In the genomic region with DNA sequence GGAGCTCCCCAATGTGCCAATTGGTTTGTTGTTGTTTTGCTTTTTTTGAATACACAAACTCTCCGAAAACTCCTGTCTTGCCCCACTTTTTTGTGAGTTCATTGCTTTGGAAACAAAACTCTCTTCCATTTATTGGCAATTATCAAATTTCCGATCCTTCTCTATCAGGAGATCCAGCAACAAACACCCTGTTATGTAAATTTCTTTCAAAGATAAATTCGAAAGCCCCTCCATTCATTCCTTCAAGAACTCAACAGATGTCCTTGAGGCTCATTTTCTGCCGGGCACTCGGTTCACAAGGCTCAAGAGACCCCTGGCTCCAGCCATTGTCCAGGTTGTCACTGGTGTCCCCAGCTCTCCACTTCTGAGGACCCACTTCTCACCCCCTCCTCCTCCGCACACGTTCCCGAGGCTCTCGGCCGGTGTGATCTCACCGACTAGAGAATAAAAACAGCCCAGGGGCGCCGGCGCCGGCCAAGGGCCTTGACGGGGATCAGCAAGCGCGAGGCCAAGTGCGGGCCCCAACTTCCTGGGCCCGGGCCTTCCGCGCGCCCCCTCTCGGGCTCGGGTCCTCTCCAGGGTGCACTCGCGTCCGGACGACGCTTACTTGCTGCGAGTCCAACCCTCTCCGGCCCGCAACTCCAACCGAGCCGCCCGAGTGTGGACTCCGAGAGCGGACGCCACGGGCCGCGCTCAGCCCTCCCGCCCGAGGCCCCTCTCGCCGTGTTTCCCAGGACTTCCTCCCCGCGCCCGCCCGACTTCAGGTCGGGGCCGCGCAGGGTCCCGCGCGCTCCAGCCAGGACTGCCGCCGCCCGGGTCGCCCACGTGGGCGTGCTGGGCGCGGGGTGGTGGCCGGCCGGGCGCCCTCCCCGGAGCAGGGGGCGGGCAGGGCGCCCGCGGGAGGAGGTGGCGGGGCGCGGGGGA, we compare ENCODE assay signal across 1 cellular context.
A peak's percentile ranks its signal among the peaks of the same experiment; 100 is the strongest.
TF ChIP-seq lines count a peak whose summit lies in the region.

No MANE protein-coding gene starts in this region.

TF ChIP-seq in HepG2, 621 proteins besides CTCF, POLR2A, EP300 and RAD21 (continued from another document and continues in another):
- TF ChIP-seq STAT6 (CRISPR knock-in tag; IDR thresholded peaks at IDR 0.05; ENCODE audit: borderline replicate concordance): no peak
- no peak for TF ChIP-seq ZNF136 (CRISPR knock-in tag; IDR thresholded peaks at IDR 0.05; ENCODE audit: low read depth)
- no peak for TF ChIP-seq ZMYM3 (CRISPR knock-in tag; IDR thresholded peaks at IDR 0.05)
- peak; percentile 14; the same call in 1 of the 2 replicates for TF ChIP-seq ELF3 (CRISPR knock-in tag; IDR thresholded peaks at IDR 0.05)
- TF ChIP-seq PHF8 (CRISPR knock-in tag; IDR thresholded peaks at IDR 0.05): peak; percentile 73; the same call in 1 of the 2 replicates
- peak; percentile 61; the same call in 1 of the 2 replicates for TF ChIP-seq POLR2G (IDR thresholded peaks at IDR 0.05; ENCODE audit: low read depth, low read length)
- TF ChIP-seq SYNCRIP (IDR thresholded peaks at IDR 0.05; ENCODE audit: insufficient read depth, low read depth, low read length): no peak
- peak; percentile 55; the same call in 1 of the 2 replicates for TF ChIP-seq ZSCAN20 (CRISPR knock-in tag; IDR thresholded peaks at IDR 0.05; ENCODE audit: borderline replicate concordance)
- 0 out of 2 replicates have a peak, but pooled peaks have one; percentile 75 for TF ChIP-seq MED13 (CRISPR knock-in tag; IDR thresholded peaks at IDR 0.05)
- TF ChIP-seq ZBTB38 (CRISPR knock-in tag; IDR thresholded peaks at IDR 0.05): peak; percentile 47
- no peak for TF ChIP-seq ZNF446 (CRISPR knock-in tag; IDR thresholded peaks at IDR 0.05)
- TF ChIP-seq KLF6 (CRISPR knock-in tag; IDR thresholded peaks at IDR 0.05): peak; percentile 56; the same call in 1 of the 2 replicates
- TF ChIP-seq YEATS4 (CRISPR knock-in tag; IDR thresholded peaks at IDR 0.05; ENCODE audit: borderline replicate concordance): peak; percentile 88; the same call in 1 of the 2 replicates
- no peak for TF ChIP-seq ZNF644 (CRISPR knock-in tag; IDR thresholded peaks at IDR 0.05; ENCODE audit: low read depth)
- TF ChIP-seq ARID4A (CRISPR knock-in tag; IDR thresholded peaks at IDR 0.05; ENCODE audit: borderline replicate concordance): peak; percentile 70; the same call in 1 of the 2 replicates
- TF ChIP-seq YY1 (IDR thresholded peaks at IDR 0.05; ENCODE audit: insufficient read depth, insufficient replicate concordance, low read depth, low read length): peak; percentile 2
- 0 out of 2 replicates have a peak, but pooled peaks have one; percentile 25 for TF ChIP-seq TFAP4 (IDR thresholded peaks at IDR 0.05; ENCODE audit: borderline replicate concordance, low read depth)
- peak; percentile 23; the same call in 1 of the 2 replicates for TF ChIP-seq FOXK1 (CRISPR knock-in tag; IDR thresholded peaks at IDR 0.05; ENCODE audit: borderline replicate concordance, low read depth)
- TF ChIP-seq ZNF282 (IDR thresholded peaks at IDR 0.05; ENCODE audit: partially characterized antibody): no peak
- TF ChIP-seq, protein P1, sequence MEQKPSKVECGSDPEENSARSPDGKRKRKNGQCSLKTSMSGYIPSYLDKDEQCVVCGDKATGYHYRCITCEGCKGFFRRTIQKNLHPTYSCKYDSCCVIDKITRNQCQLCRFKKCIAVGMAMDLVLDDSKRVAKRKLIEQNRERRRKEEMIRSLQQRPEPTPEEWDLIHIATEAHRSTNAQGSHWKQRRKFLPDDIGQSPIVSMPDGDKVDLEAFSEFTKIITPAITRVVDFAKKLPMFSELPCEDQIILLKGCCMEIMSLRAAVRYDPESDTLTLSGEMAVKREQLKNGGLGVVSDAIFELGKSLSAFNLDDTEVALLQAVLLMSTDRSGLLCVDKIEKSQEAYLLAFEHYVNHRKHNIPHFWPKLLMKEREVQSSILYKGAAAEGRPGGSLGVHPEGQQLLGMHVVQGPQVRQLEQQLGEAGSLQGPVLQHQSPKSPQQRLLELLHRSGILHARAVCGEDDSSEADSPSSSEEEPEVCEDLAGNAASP (CRISPR knock-in tag; IDR thresholded peaks at IDR 0.05; ENCODE audit: borderline replicate concordance): 0 out of 2 replicates have a peak, but pooled peaks have one; percentile 18
- peak; percentile 23; the same call in 1 of the 2 replicates for TF ChIP-seq KAT8 (CRISPR knock-in tag; IDR thresholded peaks at IDR 0.05)
- no peak for TF ChIP-seq SMAD3 (CRISPR knock-in tag; IDR thresholded peaks at IDR 0.05)
- TF ChIP-seq NR2C2 (CRISPR knock-in tag; IDR thresholded peaks at IDR 0.05; ENCODE audit: borderline replicate concordance): no peak; the same call in 1 of the 2 replicates
- peak; percentile 70; the same call in 1 of the 2 replicates for TF ChIP-seq RXRA (CRISPR knock-in tag; IDR thresholded peaks at IDR 0.05)
- no peak for TF ChIP-seq MBNL3 (CRISPR knock-in tag; conservative IDR thresholded peaks at IDR 0.05)
- no peak for TF ChIP-seq GATA4 (IDR thresholded peaks at IDR 0.05; ENCODE audit: borderline replicate concordance, low read depth)
- TF ChIP-seq, protein P2, sequence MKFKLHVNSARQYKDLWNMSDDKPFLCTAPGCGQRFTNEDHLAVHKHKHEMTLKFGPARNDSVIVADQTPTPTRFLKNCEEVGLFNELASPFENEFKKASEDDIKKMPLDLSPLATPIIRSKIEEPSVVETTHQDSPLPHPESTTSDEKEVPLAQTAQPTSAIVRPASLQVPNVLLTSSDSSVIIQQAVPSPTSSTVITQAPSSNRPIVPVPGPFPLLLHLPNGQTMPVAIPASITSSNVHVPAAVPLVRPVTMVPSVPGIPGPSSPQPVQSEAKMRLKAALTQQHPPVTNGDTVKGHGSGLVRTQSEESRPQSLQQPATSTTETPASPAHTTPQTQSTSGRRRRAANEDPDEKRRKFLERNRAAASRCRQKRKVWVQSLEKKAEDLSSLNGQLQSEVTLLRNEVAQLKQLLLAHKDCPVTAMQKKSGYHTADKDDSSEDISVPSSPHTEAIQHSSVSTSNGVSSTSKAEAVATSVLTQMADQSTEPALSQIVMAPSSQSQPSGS (CRISPR knock-in tag; IDR thresholded peaks at IDR 0.05): no peak
- TF ChIP-seq, protein P3, sequence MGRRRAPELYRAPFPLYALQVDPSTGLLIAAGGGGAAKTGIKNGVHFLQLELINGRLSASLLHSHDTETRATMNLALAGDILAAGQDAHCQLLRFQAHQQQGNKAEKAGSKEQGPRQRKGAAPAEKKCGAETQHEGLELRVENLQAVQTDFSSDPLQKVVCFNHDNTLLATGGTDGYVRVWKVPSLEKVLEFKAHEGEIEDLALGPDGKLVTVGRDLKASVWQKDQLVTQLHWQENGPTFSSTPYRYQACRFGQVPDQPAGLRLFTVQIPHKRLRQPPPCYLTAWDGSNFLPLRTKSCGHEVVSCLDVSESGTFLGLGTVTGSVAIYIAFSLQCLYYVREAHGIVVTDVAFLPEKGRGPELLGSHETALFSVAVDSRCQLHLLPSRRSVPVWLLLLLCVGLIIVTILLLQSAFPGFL (CRISPR knock-in tag; IDR thresholded peaks at IDR 0.05): no peak
- TF ChIP-seq NFAT5 (CRISPR knock-in tag; IDR thresholded peaks at IDR 0.05): peak; percentile 81
- TF ChIP-seq ZNF530 (CRISPR knock-in tag; IDR thresholded peaks at IDR 0.05; ENCODE audit: low read depth): no peak
- no peak for TF ChIP-seq SNAPC5 (CRISPR knock-in tag; IDR thresholded peaks at IDR 0.05; ENCODE audit: borderline replicate concordance)
- no peak for TF ChIP-seq ZNF24 (IDR thresholded peaks at IDR 0.05)
- no peak for TF ChIP-seq ZNF674 (CRISPR knock-in tag; IDR thresholded peaks at IDR 0.05; ENCODE audit: low read depth)
- TF ChIP-seq STAT5B (CRISPR knock-in tag; IDR thresholded peaks at IDR 0.05): no peak
- TF ChIP-seq, protein P4, sequence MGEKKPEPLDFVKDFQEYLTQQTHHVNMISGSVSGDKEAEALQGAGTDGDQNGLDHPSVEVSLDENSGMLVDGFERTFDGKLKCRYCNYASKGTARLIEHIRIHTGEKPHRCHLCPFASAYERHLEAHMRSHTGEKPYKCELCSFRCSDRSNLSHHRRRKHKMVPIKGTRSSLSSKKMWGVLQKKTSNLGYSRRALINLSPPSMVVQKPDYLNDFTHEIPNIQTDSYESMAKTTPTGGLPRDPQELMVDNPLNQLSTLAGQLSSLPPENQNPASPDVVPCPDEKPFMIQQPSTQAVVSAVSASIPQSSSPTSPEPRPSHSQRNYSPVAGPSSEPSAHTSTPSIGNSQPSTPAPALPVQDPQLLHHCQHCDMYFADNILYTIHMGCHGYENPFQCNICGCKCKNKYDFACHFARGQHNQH (CRISPR knock-in tag; IDR thresholded peaks at IDR 0.05): peak; percentile 16; the same call in 1 of the 2 replicates
- TF ChIP-seq CCAR2 (optimal IDR thresholded peaks at IDR 0.05; ENCODE audit: low read depth, low read length): no peak
- TF ChIP-seq ZNF552 (CRISPR knock-in tag; IDR thresholded peaks at IDR 0.05; ENCODE audit: borderline replicate concordance): no peak
